ENCODE assay signal across 12 cellular contexts in the genomic region with DNA sequence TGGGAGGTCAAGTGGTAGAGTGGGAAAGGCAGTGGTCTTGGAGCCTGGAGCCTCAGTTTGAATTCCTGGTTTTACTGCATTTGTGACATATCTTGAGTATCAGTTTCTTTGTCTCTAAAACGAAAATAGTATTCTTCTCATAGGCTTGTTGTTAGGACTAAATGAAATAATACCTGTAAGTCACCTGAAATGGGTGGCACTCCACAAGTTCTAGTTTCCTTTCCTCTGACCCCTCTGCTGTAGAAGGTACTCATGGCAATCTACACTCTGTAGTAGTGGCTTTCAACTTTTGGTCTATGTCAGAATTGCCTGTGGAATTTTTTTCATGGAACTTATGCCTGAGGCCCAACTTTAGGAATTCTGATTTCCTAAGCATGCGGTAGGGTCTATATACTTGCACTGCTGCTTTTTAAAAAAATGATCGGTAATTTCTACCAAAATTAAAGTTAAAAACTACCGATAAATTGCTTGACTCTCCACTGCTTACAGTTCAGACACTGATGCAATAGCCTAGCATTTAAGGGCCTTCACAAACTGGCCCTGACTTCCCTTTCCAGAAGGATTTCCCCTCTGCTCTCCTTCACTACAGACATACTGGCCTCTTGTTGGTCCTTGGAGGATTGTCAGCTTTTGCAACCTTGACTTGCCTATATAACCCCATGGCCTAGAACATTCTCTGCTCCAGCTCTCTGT. TPM values are rescaled to one million over a fixed set of nuclear protein-coding genes. Genes with fewer than 3 reads are reported as not detected.
DNase-seq lines count a peak whose midpoint lies in the region; ATAC-seq and TF ChIP-seq lines count a peak whose summit lies in the region.
"Had no signal": no experiment of that assay in that cellular context is flagged by ENCODE, and none has a peak within 500 bp of the region (broad histone marks: within the 10 kb centered on the region; RNA-seq: fewer than 3 reads in every experiment).

No MANE protein-coding gene starts in this region.

- H4K20me1 ChIP-seq in BLaER1 (no peaks in the 10 kb centered on the region), GM23248 (ENCODE audit: insufficient read depth) (no peaks in the 10 kb centered on the region)

- no peak for TF ChIP-seq POLR2A in vagina (IDR thresholded peaks at IDR 0.05)

- peak overlapping the region; percentile 76 for H3K4me2 ChIP-seq in BLaER1
- H3K4me2 ChIP-seq in GM23248 (ENCODE audit: unreplicated experiment): no peak overlapping the region

- H3K4me3 ChIP-seq in BLaER1: peak overlapping the region; percentile 25; the same call in 1 of the 2 replicates
- no peak overlapping the region for H3K4me3 ChIP-seq in GM23248
- no peak overlapping the region for H3K4me3 ChIP-seq in vagina
- H3K4me3 ChIP-seq: adrenal gland had no signal

- no peak overlapping the region for H2AFZ ChIP-seq in GM23248

- H3K27ac ChIP-seq in BLaER1 (peak overlapping the region; percentile 81), GM23248 (no peak overlapping the region), vagina (no peak overlapping the region)
- H3K27ac ChIP-seq: adrenal gland had no signal

- peaks cover 61% of the 10 kb centered on the region for H3K4me1 ChIP-seq in BLaER1
- H3K4me1 ChIP-seq in GM23248 (ENCODE audit: insufficient read depth): no peaks in the 10 kb centered on the region
- H3K4me1 ChIP-seq in vagina: no peaks in the 10 kb centered on the region
- H3K4me1 ChIP-seq: adrenal gland had no signal

- no peaks in the 10 kb centered on the region for H3K79me2 ChIP-seq in GM23248 (ENCODE audit: insufficient read depth)

- H3K36me3 ChIP-seq in BLaER1 (no peaks in the 10 kb centered on the region), GM23248 (ENCODE audit: low read depth) (no peaks in the 10 kb centered on the region), vagina (no peaks in the 10 kb centered on the region)
- H3K36me3 ChIP-seq: adrenal gland had no signal

- WGBS in GM23248 (ENCODE audit: low coverage in 1 of 2, low lambda C conversion rate in 2 of 2, missing lambda C conversion rate in 2 of 2), 2 experiments: 58 to 71% methylated on average over 4 of the region's 4 CpGs

- intact Hi-C loops in vagina (cut with DNase I): no loop called here

- H3K9me2 ChIP-seq in GM23248 (ENCODE audit: insufficient read depth): no peaks in the 10 kb centered on the region

- H3K27me3 ChIP-seq in BLaER1 (no peaks in the 10 kb centered on the region), GM23248 (replicated peaks; ENCODE audit: insufficient read depth) (no peaks in the 10 kb centered on the region; the same call in 1 of the 2 replicates), vagina (no peaks in the 10 kb centered on the region)
- H3K27me3 ChIP-seq: adrenal gland had no signal

- H3F3A ChIP-seq in GM23248 (ENCODE audit: insufficient read depth): no peaks in the 10 kb centered on the region

- DNase-seq in NOMO-1 (lab: John Stamatoyannopoulos, UW; ENCODE audit: unreplicated experiment in 2 of 2) (peak; percentile 58 to 73), GM23248 (no peak), vagina (ENCODE audit: extremely low spot score in 2 of 2) (no peak), germinal center (ENCODE audit: low spot score) (no peak), HK-2 (ENCODE audit: unreplicated experiment) (no peak)
- DNase-seq: adrenal gland; NCI-H1048; stimulated activated CD4-positive, alpha-beta T cell treated with anti-CD3 and anti-CD28 coated beads, Interleukin-1b, Interleukin-23, amount 100 ng/mL, for 48 hours had no signal

- TF ChIP-seq CTCF in vagina (IDR thresholded peaks at IDR 0.05): no peak

- H3K9ac ChIP-seq in BLaER1: peak overlapping the region; percentile 73
- no peak overlapping the region for H3K9ac ChIP-seq in GM23248

- in situ Hi-C loops in GM23248 (cut with MboI): no loop called here

- H3K9me3 ChIP-seq in BLaER1: peaks cover 27% of the 10 kb centered on the region
- no peaks in the 10 kb centered on the region for H3K9me3 ChIP-seq in GM23248 (ENCODE audit: low read depth)
- H3K9me3 ChIP-seq in vagina: no peaks in the 10 kb centered on the region
- H3K9me3 ChIP-seq: adrenal gland had no signal

- ATAC-seq in GM19395 (IDR thresholded peaks at IDR 0.05; ENCODE audit: unreplicated experiment) (peak; percentile 44), HG03039 (IDR thresholded peaks at IDR 0.05; ENCODE audit: unreplicated experiment) (peak; percentile 25)

RNA-seq across cellular contexts. Expression of a gene that starts 47.2 kb away (rescaled TPM):
- not detected in 2 replicates for total RNA-seq in GM23248 (2014; rRNA removed; shearing (Covaris generic))
- polyA plus RNA-seq in GM23248 (2016; fragmentation: Nextera tagmentation; extraction: Ambion mirVana): 0.15 and 0.39 TPM in 2 replicates
- 4.4 TPM for total RNA-seq in vagina
- total RNA-seq: A673 had no signal

RNA-seq across cellular contexts. Expression of a gene that starts 54.8 kb away (rescaled TPM):
- 0.38 and 0.65 TPM in 2 replicates for total RNA-seq in GM23248 (2014; rRNA removed; shearing (Covaris generic))
- 0.67 and 1.0 TPM in 2 replicates for polyA plus RNA-seq in GM23248 (2016; fragmentation: Nextera tagmentation; extraction: Ambion mirVana)
- 1.2 TPM for total RNA-seq in vagina

RNA-seq across cellular contexts. Expression of a gene that starts 55.1 kb away (rescaled TPM):
- total RNA-seq in GM23248 (2014; rRNA removed; shearing (Covaris generic)): 4.0 and 5.1 TPM in 2 replicates
- 3.2 and 3.6 TPM in 2 replicates for polyA plus RNA-seq in GM23248 (2016; fragmentation: Nextera tagmentation; extraction: Ambion mirVana)
- 18.7 TPM for total RNA-seq in vagina

Comparison
In these comparisons a context has a peak if more than half of its experiments do, and no peak if none do; other contexts are left out.
1. DNase-seq: peak in NOMO-1 (2 of 2); none in GM23248 (single experiment), vagina (0 of 2), germinal center (single experiment) and HK-2 (single experiment).